15 cellular contexts compared by ENCODE assay signal in the genomic region with DNA sequence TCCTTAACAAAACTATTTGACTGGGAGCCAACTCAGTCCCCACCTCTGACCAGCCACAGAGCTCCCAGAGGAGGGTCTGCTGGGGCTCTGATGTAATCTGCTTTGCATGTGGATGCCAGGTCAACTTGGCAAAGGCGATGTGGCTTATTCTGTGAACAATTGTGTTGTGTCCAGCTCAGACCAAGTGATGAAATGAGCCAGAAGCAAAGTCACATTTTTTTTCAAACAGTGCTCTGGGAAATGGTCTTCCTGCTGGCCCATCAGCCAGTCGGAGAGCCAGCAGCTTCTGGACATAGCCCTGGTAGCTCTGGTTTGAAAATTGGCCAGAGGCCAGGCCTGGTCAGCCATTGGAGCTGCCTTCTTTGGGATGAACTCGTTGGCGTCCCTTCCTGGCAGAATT.
DNase-seq lines count a peak whose midpoint lies in the region; ATAC-seq and TF ChIP-seq lines count a peak whose summit lies in the region.
"Had no signal": no experiment of that assay in that cellular context is flagged by ENCODE, and none has a peak within 500 bp of the region (broad histone marks: within the 10 kb centered on the region; RNA-seq: fewer than 3 reads in every experiment).

No MANE protein-coding gene starts in this region.

- H3K27ac Mint-ChIP-seq in progenitor cell of endocrine pancreas = no peak overlapping the region
- H3K27ac Mint-ChIP-seq: activated CD8-positive, alpha-beta T cell treated with anti-CD3 and anti-CD28 coated beads, Interleukin-2, amount 10 ng/mL, durations not matched to agents 7 days and 5 days; mesothelial cell of epicardium; stimulated activated naive B cell treated with anti-CD40 and anti-IgM and Interleukin-4, amounts not matched to agents 10 μg/mL and 1 μg/mL and 100 μg/mL, for 72 hours had no signal

- ATAC-seq in SK-N-SH treated with all-trans-retinoic acid at 6 μM for 48 hours (no peak), HG02759 (IDR thresholded peaks at IDR 0.05; ENCODE audit: unreplicated experiment) (no peak), GM21723 (IDR thresholded peaks at IDR 0.05; ENCODE audit: unreplicated experiment) (no peak)
- ATAC-seq: activated CD8-positive, alpha-beta T cell treated with anti-CD3 and anti-CD28 coated beads, Interleukin-2, amount 10 ng/mL, durations not matched to agents 7 days and 5 days; esophagus mucosa; stimulated activated naive B cell treated with anti-CD40 and anti-IgM and Interleukin-4, amounts not matched to agents 10 μg/mL and 1 μg/mL and 100 μg/mL, for 72 hours had no signal

- no peaks in the 10 kb centered on the region for H3K9me3 Mint-ChIP-seq in progenitor cell of endocrine pancreas (ENCODE audit: low read depth)
- H3K9me3 Mint-ChIP-seq: mesothelial cell of epicardium; stimulated activated naive B cell treated with anti-CD40 and anti-IgM and Interleukin-4, amounts not matched to agents 10 μg/mL and 1 μg/mL and 100 μg/mL, for 72 hours had no signal

- no peak for TF ChIP-seq EP300 in SK-N-SH (IDR thresholded peaks at IDR 0.05; ENCODE audit: borderline replicate concordance in 1 of 2, low read depth in 1 of 2, low read length in 1 of 2)

- DNase-seq in SK-N-SH (peak; percentile 39), right atrium auricular region (ENCODE audit: low spot score) (peak; percentile 86), putamen (ENCODE audit: low spot score) (peak; percentile 76), progenitor cell of endocrine pancreas (ENCODE audit: low spot score, unreplicated experiment) (no peak), RKO (ENCODE audit: low spot score) (no peak)
- DNase-seq: activated CD8-positive, alpha-beta T cell treated with anti-CD3 and anti-CD28 coated beads, Interleukin-2, amount 10 ng/mL, durations not matched to agents 7 days and 5 days; DMS53; NCI-H1417; stimulated activated naive B cell treated with anti-CD40 and anti-IgM and Interleukin-4, amounts not matched to agents 10 μg/mL and 1 μg/mL and 100 μg/mL, for 72 hours had no signal

- H3F3A ChIP-seq in SK-N-SH (replicated peaks; ENCODE audit: insufficient read depth) = no peaks in the 10 kb centered on the region

- no peaks in the 10 kb centered on the region for H3K79me2 ChIP-seq in SK-N-SH (ENCODE audit: insufficient read depth)

- no peaks in the 10 kb centered on the region for H3K4me1 Mint-ChIP-seq in progenitor cell of endocrine pancreas (ENCODE audit: low read depth)
- H3K4me1 Mint-ChIP-seq: stimulated activated naive B cell treated with anti-CD40 and anti-IgM and Interleukin-4, amounts not matched to agents 10 μg/mL and 1 μg/mL and 100 μg/mL, for 72 hours had no signal

- CTCF ChIA-PET in SK-N-SH (lab: Yijun Ruan, JAX) = interaction anchor here (0.9 to 2.3 kb wide), 2 partner anchors 12 to 162 kb away, joined by 3 to 5 read pairs; no protein-coding TSS in a partner anchor

- H4K20me1 ChIP-seq in SK-N-SH (ENCODE audit: insufficient read depth) = no peaks in the 10 kb centered on the region

- no peaks in the 10 kb centered on the region for H3K36me3 Mint-ChIP-seq in progenitor cell of endocrine pancreas (ENCODE audit: insufficient read depth)

- 0 out of 2 replicates have a peak, but pooled peaks have one; percentile 8 for TF ChIP-seq RAD21 in SK-N-SH (IDR thresholded peaks at IDR 0.05; ENCODE audit: low read length)

- H3K9me3 ChIP-seq in SK-N-SH (no peaks in the 10 kb centered on the region), right atrium auricular region (no peaks in the 10 kb centered on the region)

- H3K4me1 ChIP-seq in SK-N-SH (ENCODE audit: control insufficient read depth in 1 of 2, insufficient read depth in 2 of 2, low read depth in 1 of 2, low read length in 1 of 2) (peaks cover 0 to 28% of the 10 kb centered on the region in 2 experiments; a peak in 2 of 4 replicates), right atrium auricular region (peaks cover 0 to 34% of the 10 kb centered on the region in 2 donors)

- H3K9me2 ChIP-seq in SK-N-SH = no peaks in the 10 kb centered on the region

- H3K36me3 ChIP-seq in SK-N-SH (replicated peaks in 1 of 2; ENCODE audit: control insufficient read depth in 1 of 2, insufficient read depth in 2 of 2, low read length in 1 of 2) (no peaks in the 10 kb centered on the region), right atrium auricular region (no peaks in the 10 kb centered on the region)

- TF ChIP-seq CTCF in SK-N-SH (IDR thresholded peaks at IDR 0.05) (no peak), right atrium auricular region (IDR thresholded peaks at IDR 0.05) (no peak), progenitor cell of endocrine pancreas (IDR thresholded peaks at IDR 0.05; ENCODE audit: unreplicated experiment) (no peak)

- H3K27ac ChIP-seq in SK-N-SH (ENCODE audit: low read depth in 2 of 2, low read length in 1 of 2) (peak overlapping the region in 1 of 2 experiments; percentile 62; a peak in 2 of 4 replicates), right atrium auricular region (peak overlapping the region; percentile 38 to 69)
- H3K27ac ChIP-seq: 22Rv1 had no signal

- H2AFZ ChIP-seq in SK-N-SH (ENCODE audit: low read depth) = no peak overlapping the region

- H3K4me3 Mint-ChIP-seq in progenitor cell of endocrine pancreas (ENCODE audit: low read depth) = no peak overlapping the region
- H3K4me3 Mint-ChIP-seq: activated CD8-positive, alpha-beta T cell treated with anti-CD3 and anti-CD28 coated beads, Interleukin-2, amount 10 ng/mL, durations not matched to agents 7 days and 5 days; mesothelial cell of epicardium; stimulated activated naive B cell treated with anti-CD40 and anti-IgM and Interleukin-4, amounts not matched to agents 10 μg/mL and 1 μg/mL and 100 μg/mL, for 72 hours had no signal

- H3K4me2 ChIP-seq in SK-N-SH = no peak overlapping the region

- H3K9ac ChIP-seq in SK-N-SH = no peak overlapping the region

- H3K27me3 ChIP-seq in SK-N-SH (ENCODE audit: insufficient read depth) = no peaks in the 10 kb centered on the region
- H3K27me3 ChIP-seq in right atrium auricular region = no peaks in the 10 kb centered on the region

- no peaks in the 10 kb centered on the region for H3K27me3 Mint-ChIP-seq in progenitor cell of endocrine pancreas
- H3K27me3 Mint-ChIP-seq: stimulated activated naive B cell treated with anti-CD40 and anti-IgM and Interleukin-4, amounts not matched to agents 10 μg/mL and 1 μg/mL and 100 μg/mL, for 72 hours had no signal

- POLR2A ChIA-PET in SK-N-SH (lab: Yijun Ruan, JAX) = interaction anchor here (0.7 to 1.3 kb wide), 3 partner anchors 14 to 293 kb away, joined by 3 read pairs; no protein-coding TSS in a partner anchor

- no peak overlapping the region for H3K4me3 ChIP-seq in SK-N-SH (ENCODE audit: low read depth in 2 of 2, low read length in 1 of 2)
- no peak overlapping the region for H3K4me3 ChIP-seq in right atrium auricular region

- 77% methylated on average over 3 of the region's 4 CpGs for WGBS in SK-N-SH (ENCODE audit: low lambda C conversion rate)

TF ChIP-seq in SK-N-SH, 30 proteins besides CTCF, POLR2A, EP300 and RAD21:
- no peak for TF ChIP-seq NRF1 (IDR thresholded peaks at IDR 0.05; ENCODE audit: low read depth, low read length)
- no peak for TF ChIP-seq MXI1 (IDR thresholded peaks at IDR 0.05; ENCODE audit: low read depth, low read length)
- TF ChIP-seq TCF12 (IDR thresholded peaks at IDR 0.05) = no peak
- TF ChIP-seq NFIC (IDR thresholded peaks at IDR 0.05; ENCODE audit: borderline replicate concordance) = peak; percentile 27; the same call in 1 of the 2 replicates
- TF ChIP-seq RCOR1 (IDR thresholded peaks at IDR 0.05; ENCODE audit: low read length) = 0 out of 2 replicates have a peak, but pooled peaks have one; percentile 20
- no peak for TF ChIP-seq YY1 (IDR thresholded peaks at IDR 0.05; ENCODE audit: low read depth)

TF ChIP-seq in SK-N-SH treated with all-trans-retinoic acid at 6 μM for 48 hours, 23 proteins besides CTCF, POLR2A, EP300 and RAD21:
- TF ChIP-seq TOX (CRISPR knock-in tag; IDR thresholded peaks at IDR 0.05; ENCODE audit: borderline replicate concordance) = no peak
- TF ChIP-seq ZNF565 (CRISPR knock-in tag; conservative IDR thresholded peaks at IDR 0.05; ENCODE audit: low read depth) = no peak

Comparison
In these comparisons a context has a peak if more than half of its experiments do, and no peak if none do; other contexts are left out.
1. DNase-seq: peak in SK-N-SH (single experiment), right atrium auricular region (single experiment) and putamen (single experiment); none in progenitor cell of endocrine pancreas (single experiment) and RKO (single experiment).